8 cellular contexts compared by ENCODE assay signal in the genomic region with DNA sequence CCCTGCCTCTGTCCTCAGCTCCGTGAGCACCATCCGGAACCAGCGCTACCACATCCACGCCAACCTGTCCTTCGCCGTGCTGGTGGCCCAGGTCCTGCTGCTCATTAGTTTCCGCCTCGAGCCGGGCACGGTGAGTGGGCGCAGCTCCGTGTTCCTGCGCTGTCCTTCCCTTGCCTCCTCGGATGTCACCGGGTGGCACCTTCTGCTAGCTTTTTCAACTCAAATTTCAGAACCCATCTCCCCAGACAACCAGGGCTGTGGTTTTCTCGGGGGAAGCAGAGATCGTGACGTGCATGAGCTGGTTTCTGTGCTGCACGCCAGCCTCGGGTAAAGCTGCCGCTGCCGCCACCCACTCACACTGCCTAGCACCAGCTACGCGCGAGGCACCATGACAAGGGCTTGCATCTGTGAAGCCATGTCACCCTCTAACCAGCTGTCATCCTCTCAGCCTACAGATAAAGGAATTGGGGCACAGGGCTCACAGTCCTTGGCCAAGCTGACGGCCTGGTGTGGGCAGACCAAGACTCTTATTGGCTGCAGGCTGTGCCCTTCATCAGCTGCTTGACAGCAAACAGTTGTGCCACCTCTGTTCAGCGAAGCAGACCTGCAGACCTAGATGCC.
A peak's percentile ranks its signal among the peaks of the same experiment; 100 is the strongest.
DNase-seq lines count a peak whose midpoint lies in the region; ATAC-seq and TF ChIP-seq lines count a peak whose summit lies in the region.

No MANE protein-coding gene starts in this region.

- DNase-seq in CD1c-positive myeloid dendritic cell (ENCODE audit: extremely low spot score) (peak; percentile 80), NCI-H2196 treated with DMSO at 0.1 percent for 48 hours (lab: John Stamatoyannopoulos, UW; ENCODE audit: unreplicated experiment) (no peak), NCI-H1694 (lab: John Stamatoyannopoulos, UW) (no peak)
- peak; percentile 11 for DNase-seq in activated CD4-positive, alpha-beta T cell treated with anti-CD3 and anti-CD28 coated beads for 1 hour
- peak; percentile 38 for DNase-seq in activated naive CD8-positive, alpha-beta T cell treated with anti-CD3 and anti-CD28 coated beads, Interleukin-2, amount 50 U/mL, for 16 hours (ENCODE audit: low read depth, low spot score)
- peak; percentile 36 to 38 for DNase-seq in stimulated activated CD4-positive, alpha-beta T cell treated with anti-CD3 and anti-CD28 coated beads, Interleukin-1b, Interleukin-23, amount 100 ng/mL, for 4 hours (ENCODE audit: low read depth in 2 of 2)

- ATAC-seq in SK-N-SH treated with all-trans-retinoic acid at 6 μM for 48 hours = no peak
- no peak for ATAC-seq in HG03175 (IDR thresholded peaks at IDR 0.05; ENCODE audit: unreplicated experiment)

TF ChIP-seq in SK-N-SH treated with all-trans-retinoic acid at 6 μM for 48 hours, 23 proteins besides CTCF, POLR2A, EP300 and RAD21:
- TF ChIP-seq ISL1 (CRISPR knock-in tag; IDR thresholded peaks at IDR 0.05) = no peak
- no peak for TF ChIP-seq ZNF70 (CRISPR knock-in tag; IDR thresholded peaks at IDR 0.05)
- TF ChIP-seq ZC3H10 (CRISPR knock-in tag; IDR thresholded peaks at IDR 0.05) = no peak
- TF ChIP-seq POU6F1 (CRISPR knock-in tag; IDR thresholded peaks at IDR 0.05; ENCODE audit: borderline replicate concordance, low read depth) = no peak
- no peak for TF ChIP-seq TCF4 (CRISPR knock-in tag; IDR thresholded peaks at IDR 0.05; ENCODE audit: borderline replicate concordance)
- TF ChIP-seq ZFP3 (CRISPR knock-in tag; IDR thresholded peaks at IDR 0.05) = no peak
- TF ChIP-seq ZNF8 (CRISPR knock-in tag; IDR thresholded peaks at IDR 0.05) = no peak
- no peak for TF ChIP-seq GLIS3 (CRISPR knock-in tag; IDR thresholded peaks at IDR 0.05)
- no peak for TF ChIP-seq PPARA (CRISPR knock-in tag; IDR thresholded peaks at IDR 0.05; ENCODE audit: borderline replicate concordance)
- no peak for TF ChIP-seq ESRRG (CRISPR knock-in tag; IDR thresholded peaks at IDR 0.05)
- no peak for TF ChIP-seq TSHZ2 (CRISPR knock-in tag; IDR thresholded peaks at IDR 0.05)
- TF ChIP-seq CSDC2 (CRISPR knock-in tag; IDR thresholded peaks at IDR 0.05) = no peak

Comparison
In these comparisons a context has a peak if more than half of its experiments do, and no peak if none do; other contexts are left out.
1. DNase-seq: peak in CD1c-positive myeloid dendritic cell (single experiment), activated CD4-positive, alpha-beta T cell treated with anti-CD3 and anti-CD28 coated beads for 1 hour (single experiment), activated naive CD8-positive, alpha-beta T cell treated with anti-CD3 and anti-CD28 coated beads, Interleukin-2, amount 50 U/mL, for 16 hours (single experiment) and stimulated activated CD4-positive, alpha-beta T cell treated with anti-CD3 and anti-CD28 coated beads, Interleukin-1b, Interleukin-23, amount 100 ng/mL, for 4 hours (2 of 2); none in NCI-H2196 treated with DMSO at 0.1 percent for 48 hours (single experiment) and NCI-H1694 (single experiment).